21 cellular contexts compared by ENCODE assay signal in the genomic region with DNA sequence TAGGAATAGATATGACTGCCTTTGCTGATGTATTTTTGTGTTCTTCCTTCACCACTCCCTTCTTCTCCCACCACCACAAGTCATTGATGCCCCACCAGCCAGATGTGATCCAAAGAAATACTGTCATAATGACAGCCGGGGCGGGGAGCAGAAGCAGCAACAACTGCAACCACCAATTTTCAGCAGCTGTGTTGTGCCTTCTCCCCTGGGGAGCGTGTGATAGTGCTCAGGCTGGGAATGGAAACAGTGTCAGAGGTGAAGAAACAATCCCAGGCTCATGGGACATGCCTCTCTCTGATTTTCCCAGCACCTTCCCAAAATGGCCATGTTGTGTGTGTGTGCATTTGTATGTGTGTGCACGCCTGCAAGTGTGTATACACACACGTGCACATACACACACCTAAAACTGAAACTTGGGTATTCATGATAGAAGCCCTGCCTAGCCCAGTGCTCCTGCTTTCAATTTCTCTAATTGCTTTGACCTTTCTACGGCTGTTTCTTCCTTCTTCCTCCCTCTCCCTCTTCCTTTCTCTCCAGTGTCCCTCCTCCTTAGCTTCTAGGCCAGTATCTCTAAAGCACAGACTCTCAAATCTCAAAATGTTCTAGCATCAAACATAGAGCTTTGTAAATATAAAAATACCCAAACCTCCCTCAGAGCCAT.
DNase-seq lines count a peak whose midpoint lies in the region; ATAC-seq, FAIRE-seq and TF ChIP-seq lines count a peak whose summit lies in the region.
"Had no signal": no experiment of that assay in that cellular context is flagged by ENCODE, and none has a peak within 500 bp of the region (broad histone marks: within the 10 kb centered on the region; RNA-seq: fewer than 3 reads in every experiment).

No MANE protein-coding gene starts in this region.

- H3K9me3 ChIP-seq in IMR-90 (ENCODE audit: control insufficient read depth, insufficient read depth, low read length) (no peaks in the 10 kb centered on the region), mucosa of descending colon (no peaks in the 10 kb centered on the region), spleen (no peaks in the 10 kb centered on the region)
- H3K9me3 ChIP-seq: colonic mucosa had no signal

- WGBS in IMR-90 (ENCODE audit: extremely low coverage in 2 of 2, insufficient read length in 1 of 2), 2 experiments, result no CpG with 5 or more reads among the region's 6 CpGs
- 56 to 67% (median 62%) methylated on average over 6 of the region's 6 CpGs for WGBS in spleen, 5 donors

- no peak overlapping the region for H2BK20ac ChIP-seq in IMR-90 (ENCODE audit: low read depth, low read length)

- DNase-seq in IMR-90 (no peak), cardiac septum (ENCODE audit: low spot score) (peak; percentile 67), mucosa of descending colon (peak in 1 of 3 donors; percentile 16), spleen (no peak), iPS-NIHi11 (ENCODE audit: low spot score) (no peak), frontal cortex (ENCODE audit: low spot score in 2 of 2) (no peak), HEK293T (ENCODE audit: extremely low spot score) (no peak), amygdala (lab: John Stamatoyannopoulos, UW) (no peak)
- DNase-seq: activated CD4-positive, alpha-beta T cell treated with anti-CD3 and anti-CD28 coated beads for 48 hours; activated naive CD8-positive, alpha-beta T cell treated with anti-CD3 and anti-CD28 coated beads for 36 hours; C1 segment of cervical spinal cord; colonic mucosa; endodermal cell; head of caudate nucleus; immature natural killer cell; natural killer cell; posterior cingulate gyrus; SHP77; stimulated activated CD4-positive, alpha-beta T cell treated with anti-CD3 and anti-CD28 coated beads, Interleukin-12 subunit alpha, Interleukin-12 subunit beta, amount 100 ng/mL, for 4 hours; substantia nigra had no signal

- dilution Hi-C loops in IMR-90 (cut with HindIII; ENCODE audit: low sequenced_read_pairs, unreplicated experiment), result no loop called here

- TF ChIP-seq POLR2A in IMR-90 (IDR thresholded peaks at IDR 0.05; ENCODE audit: low read depth, low read length), result no peak
- TF ChIP-seq POLR2A in spleen (IDR thresholded peaks at IDR 0.05), result no peak

- no peak overlapping the region for H2BK120ac ChIP-seq in IMR-90 (ENCODE audit: low read depth, low read length)

- H3K4me1 ChIP-seq in IMR-90 (ENCODE audit: control insufficient read depth, insufficient read depth, low read length) (no peaks in the 10 kb centered on the region), mucosa of descending colon (ENCODE audit: low read depth) (peaks cover 26% of the 10 kb centered on the region), spleen (peaks cover 17 to 71% (median 44%) of the 10 kb centered on the region in 6 donors)
- H3K4me1 ChIP-seq: colonic mucosa had no signal

- no peaks in the 10 kb centered on the region for H3K79me1 ChIP-seq in IMR-90 (ENCODE audit: low read depth in 1 of 2, low read length in 2 of 2)

- H3K4me3 ChIP-seq in IMR-90 (ENCODE audit: insufficient read depth, low read depth, low read length), result no peak overlapping the region
- H3K4me3 ChIP-seq in mucosa of descending colon, result no peak overlapping the region
- no peak overlapping the region for H3K4me3 ChIP-seq in spleen
- H3K4me3 ChIP-seq: colonic mucosa had no signal

- H3K18ac ChIP-seq in IMR-90 (ENCODE audit: low read depth, low read length), result no peak overlapping the region

- H2BK15ac ChIP-seq in IMR-90 (ENCODE audit: low read depth, low read length), result no peak overlapping the region

- no peak overlapping the region for H3K4ac ChIP-seq in IMR-90 (ENCODE audit: low read depth, low read length)

- H4K20me1 ChIP-seq in IMR-90 (ENCODE audit: insufficient read depth, low read length), result no peaks in the 10 kb centered on the region

- in situ Hi-C loops in IMR-90 (cut with MboI; ENCODE audit: low sequenced_read_pairs), result no loop called here

- H3K27ac ChIP-seq in IMR-90 (ENCODE audit: insufficient read depth, low read length) (no peak overlapping the region), spleen (peak overlapping the region; percentile 48 to 88 (median 78))
- H3K27ac ChIP-seq: colonic mucosa had no signal

- no peak overlapping the region for H3K9ac ChIP-seq in IMR-90 (ENCODE audit: low read depth, low read length)

- TF ChIP-seq RAD21 in IMR-90 (IDR thresholded peaks at IDR 0.05; ENCODE audit: low read length), result no peak

- TF ChIP-seq CTCF in IMR-90 (conservative IDR thresholded peaks at IDR 0.05; ENCODE audit: low read depth, low read length) (no peak), mucosa of descending colon (IDR thresholded peaks at IDR 0.05) (no peak), spleen (IDR thresholded peaks at IDR 0.05 in 8 of 11, conservative IDR thresholded peaks at IDR 0.05 in 3 of 11) (no peak)

- no peak overlapping the region for H4K91ac ChIP-seq in IMR-90 (ENCODE audit: insufficient read depth, low read depth, low read length)

- H3K27me3 ChIP-seq in IMR-90 (ENCODE audit: control insufficient read depth, insufficient read depth, low read length), result peaks cover 7% of the 10 kb centered on the region
- peaks cover 0 to 14% (median 0%) of the 10 kb centered on the region in 7 donors for H3K27me3 ChIP-seq in spleen (replicated peaks in 1 of 7)
- H3K27me3 ChIP-seq: colonic mucosa had no signal

- intact Hi-C loops in IMR-90 (cut with micrococcal nuclease) (no loop called here), cardiac septum (cut with DNase I) (loop anchor here (5.0 kb wide), 1 partner anchor 87 kb away; no protein-coding TSS in a partner anchor), mucosa of descending colon (cut with DNase I, micrococcal nuclease) (no loop called here), spleen (cut with DNase I; ENCODE audit: low total_unique reads) (no loop called here)

- H2AK9ac ChIP-seq in IMR-90 (replicated peaks; ENCODE audit: low read depth, low read length, poor library complexity), result no peak overlapping the region

- H4K5ac ChIP-seq in IMR-90 (ENCODE audit: low read depth, low read length), result no peak overlapping the region

- no peak overlapping the region for H3K4me2 ChIP-seq in IMR-90 (ENCODE audit: low read depth, low read length)

- H3K23ac ChIP-seq in IMR-90 (ENCODE audit: low read depth, low read length), result no peak overlapping the region

- POLR2A ChIA-PET in IMR-90 (lab: Charles Lee; ENCODE audit: unreplicated experiment) (no interaction called here), HEK293T (lab: Yijun Ruan, JAX) (no interaction called here)

- no peak overlapping the region for H2AK5ac ChIP-seq in IMR-90 (ENCODE audit: low read depth, low read length)

- ATAC-seq in IMR-90 (ENCODE audit: low read depth) (no peak), mucosa of descending colon (peak; percentile 72)
- ATAC-seq: natural killer cell had no signal

- peak overlapping the region; percentile 10 for H2AFZ ChIP-seq in IMR-90 (replicated peaks; ENCODE audit: low read length, poor library complexity)

- peaks cover 6% of the 10 kb centered on the region; the same call in 1 of the 2 replicates for H3K36me3 ChIP-seq in IMR-90 (ENCODE audit: control insufficient read depth, insufficient read depth, low read length)
- H3K36me3 ChIP-seq in mucosa of descending colon (ENCODE audit: low read depth), result no peaks in the 10 kb centered on the region
- H3K36me3 ChIP-seq in spleen, result no peaks in the 10 kb centered on the region
- H3K36me3 ChIP-seq: colonic mucosa had no signal

- H3K56ac ChIP-seq in IMR-90 (ENCODE audit: extremely low read depth, insufficient read depth, low read length), result no peak overlapping the region

- no peak overlapping the region for H3K14ac ChIP-seq in IMR-90 (replicated peaks; ENCODE audit: low read depth, low read length)

- no peak overlapping the region for H4K8ac ChIP-seq in IMR-90 (ENCODE audit: low read depth in 2 of 2, low read length in 2 of 2)

- no peak for FAIRE-seq in frontal cortex (lab: Jason Lieb, UNC)
- FAIRE-seq: D721Med had no signal

- CTCF ChIA-PET in IMR-90 (lab: Yijun Ruan, JAX), result no interaction called here
- CTCF ChIA-PET in HEK293T (lab: Yijun Ruan, JAX), result no interaction called here

- H3K9me1 ChIP-seq in IMR-90 (ENCODE audit: insufficient read depth, low read length), result no peaks in the 10 kb centered on the region; the same call in none of the 2 replicates

- no TSS peak for BruUV-seq in IMR-90 (replicated peaks; lab: Mats Ljungman, UMichigan)

- no peak overlapping the region for H2BK5ac ChIP-seq in IMR-90 (ENCODE audit: low read depth, low read length, poor library complexity, severe bottlenecking)

TF ChIP-seq in IMR-90, 13 proteins besides CTCF, POLR2A, EP300 and RAD21 (continues in another document):
- TF ChIP-seq MAFK (IDR thresholded peaks at IDR 0.05; ENCODE audit: low read depth, low read length) (no peak), RCOR1 (IDR thresholded peaks at IDR 0.05; ENCODE audit: insufficient replicate concordance, low read length) (no peak), MAZ (IDR thresholded peaks at IDR 0.05; ENCODE audit: borderline replicate concordance, low read depth, low read length) (no peak), FOS (IDR thresholded peaks at IDR 0.05; ENCODE audit: low read depth, low read length) (no peak)
- TF ChIP-seq, protein P1, sequence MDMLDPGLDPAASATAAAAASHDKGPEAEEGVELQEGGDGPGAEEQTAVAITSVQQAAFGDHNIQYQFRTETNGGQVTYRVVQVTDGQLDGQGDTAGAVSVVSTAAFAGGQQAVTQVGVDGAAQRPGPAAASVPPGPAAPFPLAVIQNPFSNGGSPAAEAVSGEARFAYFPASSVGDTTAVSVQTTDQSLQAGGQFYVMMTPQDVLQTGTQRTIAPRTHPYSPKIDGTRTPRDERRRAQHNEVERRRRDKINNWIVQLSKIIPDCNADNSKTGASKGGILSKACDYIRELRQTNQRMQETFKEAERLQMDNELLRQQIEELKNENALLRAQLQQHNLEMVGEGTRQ (IDR thresholded peaks at IDR 0.05; ENCODE audit: low read depth, low read length), result no peak

TF ChIP-seq in HEK293T, 16 proteins besides CTCF, POLR2A, EP300 and RAD21 (continues in another document):
- TF ChIP-seq ARNT (IDR thresholded peaks at IDR 0.05) (no peak), L3MBTL2 (conservative IDR thresholded peaks at IDR 0.05) (no peak), ELF4 (IDR thresholded peaks at IDR 0.05) (no peak), FOXK2 (IDR thresholded peaks at IDR 0.05) (no peak), NFRKB (IDR thresholded peaks at IDR 0.05) (no peak), LEF1 (IDR thresholded peaks at IDR 0.05; ENCODE audit: borderline replicate concordance) (no peak), SUZ12 (IDR thresholded peaks at IDR 0.05) (no peak), TARDBP (IDR thresholded peaks at IDR 0.05) (no peak), HDGF (IDR thresholded peaks at IDR 0.05; ENCODE audit: borderline replicate concordance) (no peak)
- TF ChIP-seq, protein P2, sequence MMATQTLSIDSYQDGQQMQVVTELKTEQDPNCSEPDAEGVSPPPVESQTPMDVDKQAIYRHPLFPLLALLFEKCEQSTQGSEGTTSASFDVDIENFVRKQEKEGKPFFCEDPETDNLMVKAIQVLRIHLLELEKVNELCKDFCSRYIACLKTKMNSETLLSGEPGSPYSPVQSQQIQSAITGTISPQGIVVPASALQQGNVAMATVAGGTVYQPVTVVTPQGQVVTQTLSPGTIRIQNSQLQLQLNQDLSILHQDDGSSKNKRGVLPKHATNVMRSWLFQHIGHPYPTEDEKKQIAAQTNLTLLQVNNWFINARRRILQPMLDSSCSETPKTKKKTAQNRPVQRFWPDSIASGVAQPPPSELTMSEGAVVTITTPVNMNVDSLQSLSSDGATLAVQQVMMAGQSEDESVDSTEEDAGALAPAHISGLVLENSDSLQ (IDR thresholded peaks at IDR 0.05), result no peak
